8 cellular contexts compared by ENCODE assay signal in the genomic region with DNA sequence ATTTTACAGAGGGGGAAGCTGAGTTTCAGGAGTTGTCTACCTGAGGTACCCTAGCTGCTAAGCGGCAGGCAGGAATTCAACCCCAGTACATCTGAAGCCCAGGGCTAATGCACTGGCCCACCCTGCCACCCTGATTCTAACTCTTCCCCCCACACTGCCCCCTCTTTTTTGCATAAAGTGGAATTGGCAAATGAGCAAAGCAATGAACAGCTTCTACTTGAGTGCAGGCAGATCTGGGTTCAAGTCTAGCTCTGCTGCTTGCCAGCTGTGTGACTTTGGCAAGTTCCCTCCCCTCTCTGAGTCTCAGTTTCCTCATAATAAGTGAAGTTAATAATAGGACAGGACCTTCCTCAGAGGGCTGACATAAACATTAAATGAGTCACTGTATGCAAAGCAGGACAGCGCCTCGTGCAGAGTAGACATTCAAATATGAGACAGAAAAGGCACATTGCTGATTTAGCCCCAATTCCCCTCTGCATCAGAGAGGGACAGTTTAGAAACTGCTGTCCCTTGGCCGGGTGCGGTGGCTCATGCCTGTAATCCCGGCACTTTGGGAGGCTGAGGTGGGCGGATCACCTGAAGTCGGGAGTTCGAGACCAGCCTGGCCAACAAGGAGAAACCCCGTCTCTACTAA. TPM values are rescaled to one million over a fixed set of nuclear protein-coding genes. Genes with fewer than 3 reads are reported as not detected.
DNase-seq lines count a peak whose midpoint lies in the region; ATAC-seq, FAIRE-seq and TF ChIP-seq lines count a peak whose summit lies in the region.

No MANE protein-coding gene starts in this region.

- no peak overlapping the region for H2AK5ac ChIP-seq in trophoblast cell (ENCODE audit: low read length)

- no peaks in the 10 kb centered on the region for H3K36me3 ChIP-seq in trophoblast cell (ENCODE audit: control insufficient read depth in 1 of 2, insufficient read depth in 2 of 2, low read length in 2 of 2)
- no peaks in the 10 kb centered on the region for H3K36me3 ChIP-seq in aorta (ENCODE audit: control insufficient read depth in 1 of 2, insufficient read depth in 2 of 2, low read length in 1 of 2)

- H2BK12ac ChIP-seq in trophoblast cell (ENCODE audit: low read length) = no peak overlapping the region

- H3K23ac ChIP-seq in trophoblast cell (ENCODE audit: low read length) = no peak overlapping the region

- no peaks in the 10 kb centered on the region for H3K27me3 Mint-ChIP-seq in activated naive CD8-positive, alpha-beta T cell treated with anti-CD3 and anti-CD28 coated beads for 36 hours

- H2AFZ ChIP-seq in trophoblast cell (ENCODE audit: insufficient read depth, low read length, poor library complexity) = no peak overlapping the region

- no peak overlapping the region for H4K12ac ChIP-seq in trophoblast cell (ENCODE audit: low read depth, low read length)

- H3K9me3 ChIP-seq in trophoblast cell (ENCODE audit: insufficient read depth, low read depth, low read length) (no peaks in the 10 kb centered on the region), aorta (ENCODE audit: control insufficient read depth, low read length) (no peaks in the 10 kb centered on the region)

- H2BK120ac ChIP-seq in trophoblast cell (ENCODE audit: insufficient read depth, low read length, poor library complexity) = no peak overlapping the region

- H3K18ac ChIP-seq in trophoblast cell (ENCODE audit: low read length) = no peak overlapping the region

- peaks cover 81% of the 10 kb centered on the region for H3K4me1 Mint-ChIP-seq in activated naive CD8-positive, alpha-beta T cell treated with anti-CD3 and anti-CD28 coated beads for 36 hours

- peak; percentile 30 for DNase-seq in GM03348 (ENCODE audit: low spot score)
- DNase-seq in GM20000 (ENCODE audit: low spot score) = peak; percentile 80
- no peak for DNase-seq in HTR-8/SVneo (ENCODE audit: insufficient read length, low spot score)
- DNase-seq in activated naive CD8-positive, alpha-beta T cell treated with anti-CD3 and anti-CD28 coated beads for 36 hours = peak; percentile 14
- DNase-seq in trophoblast cell = peak; percentile 33 to 52
- DNase-seq in aorta = no peak
- DNase-seq in UCSD-AML1 (lab: John Stamatoyannopoulos, UW; ENCODE audit: unreplicated experiment) = no peak
- no peak for DNase-seq in dorsolateral prefrontal cortex

- no peak for TF ChIP-seq CTCF in GM20000 (IDR thresholded peaks at IDR 0.05; ENCODE audit: extremely low read depth, missing control alignments)
- no peak for TF ChIP-seq CTCF in dorsolateral prefrontal cortex (IDR thresholded peaks at IDR 0.05 in 54 of 56, conservative IDR thresholded peaks at IDR 0.05 in 2 of 56; ENCODE audit: low read depth in 1 of 56, partially characterized antibody in 56 of 56)

- H3K27ac Mint-ChIP-seq in activated naive CD8-positive, alpha-beta T cell treated with anti-CD3 and anti-CD28 coated beads for 36 hours = peak overlapping the region; percentile 72

- H3K9me3 Mint-ChIP-seq in activated naive CD8-positive, alpha-beta T cell treated with anti-CD3 and anti-CD28 coated beads for 36 hours = no peaks in the 10 kb centered on the region

- H3K36me3 Mint-ChIP-seq in activated naive CD8-positive, alpha-beta T cell treated with anti-CD3 and anti-CD28 coated beads for 36 hours = no peaks in the 10 kb centered on the region

- H4K8ac ChIP-seq in trophoblast cell (ENCODE audit: low read depth, low read length) = no peak overlapping the region

- no peak overlapping the region for H3K4me3 ChIP-seq in trophoblast cell (ENCODE audit: low read depth, low read length)
- H3K4me3 ChIP-seq in aorta (ENCODE audit: low read length in 2 of 2) = no peak overlapping the region
- no peak overlapping the region for H3K4me3 ChIP-seq in dorsolateral prefrontal cortex

- H3K27ac ChIP-seq in trophoblast cell (ENCODE audit: low read depth, low read length) (no peak overlapping the region), aorta (ENCODE audit: low read depth in 1 of 2, low read length in 2 of 2) (no peak overlapping the region), dorsolateral prefrontal cortex (peak overlapping the region in 22 of 59 donors; percentile 11 to 66 (median 41))

- H2BK5ac ChIP-seq in trophoblast cell (ENCODE audit: low read depth, low read length, poor library complexity) = no peak overlapping the region

- H3K79me2 ChIP-seq in trophoblast cell (ENCODE audit: control insufficient read depth, insufficient read depth, low read length, poor library complexity) = peaks cover 12% of the 10 kb centered on the region

- peak overlapping the region; percentile 45 for H3K4me3 Mint-ChIP-seq in activated naive CD8-positive, alpha-beta T cell treated with anti-CD3 and anti-CD28 coated beads for 36 hours

- H3K4me1 ChIP-seq in trophoblast cell (ENCODE audit: control insufficient read depth in 1 of 2, insufficient read depth in 2 of 2, low read length in 2 of 2) (peaks cover 31 to 38% of the 10 kb centered on the region in 2 experiments), aorta (ENCODE audit: control insufficient read depth in 1 of 2, insufficient read depth in 2 of 2, low read length in 2 of 2) (no peaks in the 10 kb centered on the region)

- intact Hi-C loops in aorta (cut with DNase I) = no loop called here
- intact Hi-C loops in dorsolateral prefrontal cortex (cut with DNase I) = no loop called here

- WGBS in trophoblast cell (ENCODE audit: extremely low coverage, insufficient coverage, insufficient read length) = no CpG with 5 or more reads among the region's 10 CpGs
- WGBS in aorta, 2 donors = 78 to 84% methylated on average over 10 of the region's 10 CpGs

- FAIRE-seq in HTR-8/SVneo (lab: Jason Lieb, UNC) = peak; percentile 28

- no peak overlapping the region for H3K14ac ChIP-seq in trophoblast cell (ENCODE audit: low read length)

- ATAC-seq in aorta (ENCODE audit: low FRiP score) = no peak

- H3K4me2 ChIP-seq in trophoblast cell (ENCODE audit: low read length) = no peak overlapping the region

- H3K4ac ChIP-seq in trophoblast cell (ENCODE audit: low read depth, low read length) = no peak overlapping the region

- H3K27me3 ChIP-seq in trophoblast cell (ENCODE audit: insufficient read depth, low read length) = no peaks in the 10 kb centered on the region
- no peaks in the 10 kb centered on the region for H3K27me3 ChIP-seq in aorta (ENCODE audit: control insufficient read depth in 1 of 2, insufficient read depth in 2 of 2, low read length in 1 of 2)
- H3K27me3 ChIP-seq in dorsolateral prefrontal cortex = peaks cover 0 to 12% (median 0%) of the 10 kb centered on the region in 45 donors

- no peak overlapping the region for H3K9ac ChIP-seq in trophoblast cell (ENCODE audit: low read length)

- peaks cover 39% of the 10 kb centered on the region for H3K79me1 ChIP-seq in trophoblast cell (ENCODE audit: low read length)

- peak overlapping the region; percentile 9 for H4K91ac ChIP-seq in trophoblast cell (ENCODE audit: low read depth, low read length)

RNA-seq across cellular contexts. Expression of a gene that starts 4.7 kb away (rescaled TPM):
- 10 to 100 TPM; 25.6 to 27.0 TPM for total RNA-seq in activated naive CD8-positive, alpha-beta T cell treated with anti-CD3 and anti-CD28 coated beads for 36 hours
- polyA plus RNA-seq in trophoblast cell (2013) = 94.2 and 104 TPM in 2 replicates
- total RNA-seq in aorta = 10 to 100 TPM in 1 of 2 donors, 1 to 10 TPM in 1; 6.1 to 16.4 TPM
- 10 to 100 TPM in 1 of 2 donors, 1 to 10 TPM in 1; 2.8 to 15.3 TPM for polyA plus RNA-seq in aorta
- 10 to 100 TPM in 23 of 120 experiments, 1 to 10 TPM in 97; 1.9 to 18.9 (median 6.6) TPM for total RNA-seq in dorsolateral prefrontal cortex

Comparison
In these comparisons a context has a peak if more than half of its experiments do, and no peak if none do; other contexts are left out.
1. DNase-seq: peak in GM03348 (single experiment), GM20000 (single experiment), activated naive CD8-positive, alpha-beta T cell treated with anti-CD3 and anti-CD28 coated beads for 36 hours (single experiment) and trophoblast cell (2 of 2); none in HTR-8/SVneo (single experiment), aorta (0 of 2), UCSD-AML1 (single experiment) and dorsolateral prefrontal cortex (0 of 10).